In the genomic region with DNA sequence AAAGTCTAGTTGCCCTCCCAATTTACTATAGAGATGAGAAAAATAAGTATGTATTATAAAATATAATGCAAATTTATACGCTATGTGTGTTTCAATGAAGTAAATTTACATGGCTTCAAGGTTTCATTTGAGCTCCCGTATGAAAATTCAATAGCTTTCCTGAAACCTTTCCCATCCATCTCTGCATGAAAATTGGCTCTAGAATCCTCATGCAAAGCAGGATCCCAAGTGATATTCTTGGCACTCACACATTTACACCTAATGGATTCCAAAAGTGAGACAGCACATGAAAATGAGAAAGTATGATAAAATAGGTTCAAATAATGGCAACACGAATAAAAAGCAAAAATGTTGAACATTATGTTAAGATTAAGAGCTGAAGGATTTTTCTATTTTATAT, we compare ENCODE assay signal across 17 cellular contexts.
DNase-seq lines count a peak whose midpoint lies in the region; ATAC-seq and TF ChIP-seq lines count a peak whose summit lies in the region.
"Had no signal": no experiment of that assay in that cellular context is flagged by ENCODE, and none has a peak within 500 bp of the region (broad histone marks: within the 10 kb centered on the region; RNA-seq: fewer than 3 reads in every experiment).

No MANE protein-coding gene starts in this region.

- in situ Hi-C loops in G401 (cut with HindIII; ENCODE audit: low sequenced_read_pairs) = no loop called here

- H3K27me3 ChIP-seq in neural cell (ENCODE audit: insufficient read depth, low read depth, low read length) (no peaks in the 10 kb centered on the region), right cardiac atrium (ENCODE audit: control insufficient read depth, insufficient read depth) (no peaks in the 10 kb centered on the region)
- H3K27me3 ChIP-seq: BLaER1 treated with 17β-estradiol and CSF1 and Interleukin-3, amounts not matched to agents 10 nM and 100 nM had no signal

- intact Hi-C loops in right cardiac atrium (cut with DNase I) = no loop called here

- H3K36me3 ChIP-seq in neural cell (ENCODE audit: insufficient read depth, low read length) = no peaks in the 10 kb centered on the region
- H3K36me3 ChIP-seq: BLaER1 treated with 17β-estradiol and CSF1 and Interleukin-3, amounts not matched to agents 10 nM and 100 nM had no signal

- TF ChIP-seq CTCF in neural cell (IDR thresholded peaks at IDR 0.05; ENCODE audit: poor library complexity, severe bottlenecking) = no peak

- no peak for ATAC-seq in HG03571 (IDR thresholded peaks at IDR 0.05; ENCODE audit: unreplicated experiment)
- no peak for ATAC-seq in right cardiac atrium
- ATAC-seq: A549; CD8-positive, alpha-beta T cell; GM12878 had no signal

- TF ChIP-seq RAD21 in neural cell (conservative IDR thresholded peaks at IDR 0.05) = no peak

- H3K4me3 ChIP-seq in neural cell (ENCODE audit: low read length) = no peak overlapping the region
- no peak overlapping the region for H3K4me3 ChIP-seq in right cardiac atrium (ENCODE audit: low read length)
- H3K4me3 ChIP-seq: A549; BLaER1 treated with 17β-estradiol and CSF1 and Interleukin-3, amounts not matched to agents 10 nM and 100 nM; GM12878 had no signal

- H3K79me2 ChIP-seq in neural cell (replicated peaks; ENCODE audit: insufficient read depth, low read length) = no peaks in the 10 kb centered on the region

- no peak for TF ChIP-seq EP300 in neural cell (conservative IDR thresholded peaks at IDR 0.05; ENCODE audit: poor library complexity, severe bottlenecking)

- no peak overlapping the region for H3K4me2 ChIP-seq in neural cell (ENCODE audit: low read length)
- H3K4me2 ChIP-seq: A549; BLaER1 treated with 17β-estradiol and CSF1 and Interleukin-3, amounts not matched to agents 10 nM and 100 nM had no signal

- 70% methylated on average over 3 of the region's 3 CpGs for WGBS in right cardiac atrium

- no peak overlapping the region for H3K9ac ChIP-seq in neural cell (ENCODE audit: low read length)
- H3K9ac ChIP-seq: BLaER1 treated with 17β-estradiol and CSF1 and Interleukin-3, amounts not matched to agents 10 nM and 100 nM had no signal

- H2AFZ ChIP-seq in neural cell (ENCODE audit: low read depth, low read length) = no peak overlapping the region

- H3K27ac ChIP-seq in neural cell (ENCODE audit: low read length) (no peak overlapping the region), right cardiac atrium (ENCODE audit: low read length) (no peak overlapping the region)
- H3K27ac ChIP-seq: 22Rv1; A549; BLaER1 treated with 17β-estradiol and CSF1 and Interleukin-3, amounts not matched to agents 10 nM and 100 nM; C4-2B had no signal

- H3K9me2 ChIP-seq in neural cell (ENCODE audit: insufficient read depth, low read length) = no peaks in the 10 kb centered on the region

- H4K20me1 ChIP-seq in neural cell (ENCODE audit: insufficient read depth) = no peaks in the 10 kb centered on the region
- H4K20me1 ChIP-seq: BLaER1 treated with 17β-estradiol and CSF1 and Interleukin-3, amounts not matched to agents 10 nM and 100 nM had no signal

- DNase-seq in G401 (ENCODE audit: low spot score) (peak; percentile 55), cerebellar cortex (ENCODE audit: low spot score) (peak; percentile 48), right cardiac atrium (no peak)
- DNase-seq: AML-193; Caco-2; Calu3; CD4-positive, alpha-beta T cell; CD8-positive, alpha-beta T cell; DMS79 treated with DMSO at 0.1 percent for 48 hours; GDM1 had no signal

- no peaks in the 10 kb centered on the region for H3F3A ChIP-seq in neural cell (ENCODE audit: insufficient read depth, low read length, poor library complexity, severe bottlenecking)

- H3K9me3 ChIP-seq in neural cell (ENCODE audit: low read length) = no peaks in the 10 kb centered on the region
- H3K9me3 ChIP-seq in right cardiac atrium (ENCODE audit: control insufficient read depth, low read length) = no peaks in the 10 kb centered on the region
- H3K9me3 ChIP-seq: A549; BLaER1 treated with 17β-estradiol and CSF1 and Interleukin-3, amounts not matched to agents 10 nM and 100 nM; Caco-2 had no signal

- H3K4me1 ChIP-seq in right cardiac atrium (ENCODE audit: control insufficient read depth, insufficient read depth, low read length) = peaks cover 1% of the 10 kb centered on the region
- H3K4me1 ChIP-seq: A549, Caco-2 had no signal

TF ChIP-seq in neural cell, 6 proteins besides CTCF, POLR2A, EP300 and RAD21:
- TF ChIP-seq MXI1 (conservative IDR thresholded peaks at IDR 0.05; ENCODE audit: poor library complexity, severe bottlenecking) (no peak), TAF1 (IDR thresholded peaks at IDR 0.05; ENCODE audit: low read depth) (no peak), POLR2AphosphoS5 (IDR thresholded peaks at IDR 0.05) (no peak), SMC3 (conservative IDR thresholded peaks at IDR 0.05; ENCODE audit: poor library complexity) (no peak), EZH2 (IDR thresholded peaks at IDR 0.05; ENCODE audit: borderline replicate concordance, insufficient read depth, low read length, poor library complexity, severe bottlenecking) (no peak)
- TF ChIP-seq, protein P1, sequence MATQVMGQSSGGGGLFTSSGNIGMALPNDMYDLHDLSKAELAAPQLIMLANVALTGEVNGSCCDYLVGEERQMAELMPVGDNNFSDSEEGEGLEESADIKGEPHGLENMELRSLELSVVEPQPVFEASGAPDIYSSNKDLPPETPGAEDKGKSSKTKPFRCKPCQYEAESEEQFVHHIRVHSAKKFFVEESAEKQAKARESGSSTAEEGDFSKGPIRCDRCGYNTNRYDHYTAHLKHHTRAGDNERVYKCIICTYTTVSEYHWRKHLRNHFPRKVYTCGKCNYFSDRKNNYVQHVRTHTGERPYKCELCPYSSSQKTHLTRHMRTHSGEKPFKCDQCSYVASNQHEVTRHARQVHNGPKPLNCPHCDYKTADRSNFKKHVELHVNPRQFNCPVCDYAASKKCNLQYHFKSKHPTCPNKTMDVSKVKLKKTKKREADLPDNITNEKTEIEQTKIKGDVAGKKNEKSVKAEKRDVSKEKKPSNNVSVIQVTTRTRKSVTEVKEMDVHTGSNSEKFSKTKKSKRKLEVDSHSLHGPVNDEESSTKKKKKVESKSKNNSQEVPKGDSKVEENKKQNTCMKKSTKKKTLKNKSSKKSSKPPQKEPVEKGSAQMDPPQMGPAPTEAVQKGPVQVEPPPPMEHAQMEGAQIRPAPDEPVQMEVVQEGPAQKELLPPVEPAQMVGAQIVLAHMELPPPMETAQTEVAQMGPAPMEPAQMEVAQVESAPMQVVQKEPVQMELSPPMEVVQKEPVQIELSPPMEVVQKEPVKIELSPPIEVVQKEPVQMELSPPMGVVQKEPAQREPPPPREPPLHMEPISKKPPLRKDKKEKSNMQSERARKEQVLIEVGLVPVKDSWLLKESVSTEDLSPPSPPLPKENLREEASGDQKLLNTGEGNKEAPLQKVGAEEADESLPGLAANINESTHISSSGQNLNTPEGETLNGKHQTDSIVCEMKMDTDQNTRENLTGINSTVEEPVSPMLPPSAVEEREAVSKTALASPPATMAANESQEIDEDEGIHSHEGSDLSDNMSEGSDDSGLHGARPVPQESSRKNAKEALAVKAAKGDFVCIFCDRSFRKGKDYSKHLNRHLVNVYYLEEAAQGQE (IDR thresholded peaks at IDR 0.05; ENCODE audit: borderline replicate concordance) = peak; percentile 61

Comparison
In these comparisons a context has a peak if more than half of its experiments do, and no peak if none do; other contexts are left out.
1. DNase-seq: peak in G401 (single experiment) and cerebellar cortex (single experiment); none in right cardiac atrium (0 of 3).